12 cellular contexts compared by ENCODE assay signal in genomic region chr4:143400082-143400481, GRCh38.
DNase-seq lines count a peak whose midpoint lies in the region; ATAC-seq and TF ChIP-seq lines count a peak whose summit lies in the region.
"Had no signal": no experiment of that assay in that cellular context is flagged by ENCODE, and none has a peak within 500 bp of the region (broad histone marks: within the 10 kb centered on the region; RNA-seq: fewer than 3 reads in every experiment).

No MANE protein-coding gene starts in this region.

- POLR2A ChIA-PET in OCI-LY7 (lab: Charles Lee): interaction anchor here (0.7 to 5.3 kb wide), 16 partner anchors 8 to 125 kb away, joined by 3 to 152 read pairs (median 6); no protein-coding TSS in a partner anchor

- H3K79me2 ChIP-seq in OCI-LY7 (ENCODE audit: insufficient read depth, low read depth, low read length): peaks cover 92% of the 10 kb centered on the region; the same call in 1 of the 2 replicates

- H3K4me1 ChIP-seq in BLaER1: peaks cover 100% of the 10 kb centered on the region
- H3K4me1 ChIP-seq in OCI-LY7 (ENCODE audit: insufficient read depth, low read length, poor library complexity, severe bottlenecking): peaks cover 98% of the 10 kb centered on the region
- H3K4me1 ChIP-seq in gastrocnemius medialis: peaks cover 76 to 86% of the 10 kb centered on the region in 2 donors
- H3K4me1 ChIP-seq: A549 had no signal

- H4K20me1 ChIP-seq in BLaER1: no peaks in the 10 kb centered on the region
- no peaks in the 10 kb centered on the region for H4K20me1 ChIP-seq in OCI-LY7 (ENCODE audit: insufficient read depth, low read length)

- TF ChIP-seq POLR2A in gastrocnemius medialis (IDR thresholded peaks at IDR 0.05): no peak

- DNase-seq in OCI-LY7 (ENCODE audit: low spot score) (no peak), globus pallidus (ENCODE audit: low spot score) (peak; percentile 79), gastrocnemius medialis (no peak), retina (no peak), COLO668 (lab: John Stamatoyannopoulos, UW; ENCODE audit: unreplicated experiment) (no peak), NCI-H2196 treated with DMSO at 0.1 percent for 48 hours (lab: John Stamatoyannopoulos, UW; ENCODE audit: unreplicated experiment) (no peak)
- DNase-seq: H9, NCI-H524 treated with DMSO at 0.1 percent for 48 hours had no signal

- H3K9me2 ChIP-seq in OCI-LY7 (ENCODE audit: insufficient read depth, low read length): no peaks in the 10 kb centered on the region

- CTCF ChIA-PET in OCI-LY7 (lab: Charles Lee; ENCODE audit: unreplicated experiment): interaction anchor here (1.3 kb wide), 1 partner anchor 11 kb away, joined by 3 read pairs; no protein-coding TSS in a partner anchor

- H3K27ac ChIP-seq in BLaER1 (peak overlapping the region; percentile 92), OCI-LY7 (ENCODE audit: low read depth, low read length, poor library complexity, severe bottlenecking) (peak overlapping the region; percentile 97), gastrocnemius medialis (peak overlapping the region; percentile 15 to 95 (median 83))
- H3K27ac ChIP-seq: A549, C4-2B, HL-60 had no signal

- no peaks in the 10 kb centered on the region for H3K27me3 ChIP-seq in BLaER1
- no peaks in the 10 kb centered on the region for H3K27me3 ChIP-seq in gastrocnemius medialis

- H3K9me3 ChIP-seq in BLaER1 (no peaks in the 10 kb centered on the region), OCI-LY7 (ENCODE audit: low read length) (no peaks in the 10 kb centered on the region), gastrocnemius medialis (no peaks in the 10 kb centered on the region)
- H3K9me3 ChIP-seq: A549 had no signal

- H3K4me2 ChIP-seq in BLaER1 (peak overlapping the region; percentile 77), OCI-LY7 (ENCODE audit: low read length) (no peak overlapping the region)

- H3K4me3 ChIP-seq in BLaER1 (no peak overlapping the region), OCI-LY7 (ENCODE audit: low read depth, low read length, poor library complexity, severe bottlenecking) (no peak overlapping the region), gastrocnemius medialis (no peak overlapping the region)
- H3K4me3 ChIP-seq: A549 had no signal

- BruUV-seq in OCI-LY7 (replicated peaks; lab: Mats Ljungman, UMichigan): no TSS peak

- in situ Hi-C loops in gastrocnemius medialis (cut with MboI; ENCODE audit: low sequenced_read_pairs in 4 of 4): no loop called here

- intact Hi-C loops in OCI-LY7 (cut with micrococcal nuclease; ENCODE audit: unreplicated experiment): loop anchor here (5.0 kb wide), 1 partner anchor 213 kb away; no protein-coding TSS in a partner anchor
- intact Hi-C loops in gastrocnemius medialis (cut with DNase I; ENCODE audit: low total_unique reads): loop anchor here (5.0 kb wide), 1 partner anchor 112 kb away; the partner anchor contains the start of gene SMARCA5

- no peak overlapping the region for H2AFZ ChIP-seq in OCI-LY7 (ENCODE audit: low read length)

- TF ChIP-seq CTCF in OCI-LY7 (conservative IDR thresholded peaks at IDR 0.05; ENCODE audit: low read length) (no peak), gastrocnemius medialis (IDR thresholded peaks at IDR 0.05 in 4 of 5, conservative IDR thresholded peaks at IDR 0.05 in 1 of 5) (no peak)

- no peak for ATAC-seq in gastrocnemius medialis

- peaks cover 29% of the 10 kb centered on the region for H3K36me3 ChIP-seq in BLaER1
- H3K36me3 ChIP-seq in OCI-LY7 (ENCODE audit: insufficient read depth, low read length): peaks cover 35% of the 10 kb centered on the region
- H3K36me3 ChIP-seq in gastrocnemius medialis: no peaks in the 10 kb centered on the region

- no peak overlapping the region for H3K9ac ChIP-seq in BLaER1
